20 cellular contexts compared by ENCODE assay signal in genomic region chr1:239434181-239434580, GRCh38. TPM values are rescaled to one million over a fixed set of nuclear protein-coding genes. Genes with fewer than 3 reads are reported as not detected.
A peak's percentile ranks its signal among the peaks of the same experiment; 100 is the strongest.
DNase-seq lines count a peak whose midpoint lies in the region; FAIRE-seq and TF ChIP-seq lines count a peak whose summit lies in the region.
"Had no signal": no experiment of that assay in that cellular context is flagged by ENCODE, and none has a peak within 500 bp of the region (broad histone marks: within the 10 kb centered on the region; RNA-seq: fewer than 3 reads in every experiment).

No MANE protein-coding gene starts in this region.

- H3K9ac ChIP-seq in rectal smooth muscle tissue (ENCODE audit: low read length): no peak overlapping the region
- H3K9ac ChIP-seq: BLaER1 treated with 17β-estradiol and CSF1 and Interleukin-3, amounts not matched to agents 10 nM and 100 nM; GM23248 had no signal

- CTCF ChIA-PET in RWPE1 (lab: Yijun Ruan, JAX): no interaction called here

- POLR2A ChIA-PET in RWPE1 (lab: Yijun Ruan, JAX; ENCODE audit: low non-redundant PET): no interaction called here

- no peaks in the 10 kb centered on the region for H3K9me3 ChIP-seq in esophagus squamous epithelium
- H3K9me3 ChIP-seq: BLaER1 treated with 17β-estradiol and CSF1 and Interleukin-3, amounts not matched to agents 10 nM and 100 nM had no signal

- peaks cover 5% of the 10 kb centered on the region for H3K4me1 ChIP-seq in rectal smooth muscle tissue (ENCODE audit: control insufficient read depth, insufficient read depth, low read length)
- peaks cover 0 to 9% (median 0%) of the 10 kb centered on the region in 3 donors for H3K4me1 ChIP-seq in esophagus squamous epithelium
- H3K4me1 ChIP-seq: BLaER1 treated with 17β-estradiol and CSF1 and Interleukin-3, amounts not matched to agents 10 nM and 100 nM had no signal

- DNase-seq in D721Med (ENCODE audit: insufficient read length, low spot score) (no peak), RWPE1 (ENCODE audit: low spot score) (peak; percentile 5), epithelial cell of esophagus (ENCODE audit: low read depth) (peak; percentile 74), esophagus squamous epithelium (lab: John Stamatoyannopoulos, UW) (no peak), ureter (ENCODE audit: low spot score) (no peak)
- no peak for DNase-seq in activated CD4-positive, alpha-beta T cell treated with anti-CD3 and anti-CD28 coated beads, Interleukin-2, amount 50 U/mL, for 4 hours
- DNase-seq: 8988T; CD4-positive, CD25-positive, alpha-beta regulatory T cell; CD8-positive, alpha-beta memory T cell; COR-L47; GM23248; HCEC 1CT had no signal

- H3K36me3 ChIP-seq in rectal smooth muscle tissue (ENCODE audit: control insufficient read depth, insufficient read depth, low read length) (no peaks in the 10 kb centered on the region), esophagus squamous epithelium (no peaks in the 10 kb centered on the region)
- H3K36me3 ChIP-seq: BLaER1 treated with 17β-estradiol and CSF1 and Interleukin-3, amounts not matched to agents 10 nM and 100 nM had no signal

- intact Hi-C loops in esophagus squamous epithelium (cut with DNase I): no loop called here

- TF ChIP-seq CTCF in D721Med (IDR thresholded peaks at IDR 0.05; ENCODE audit: insufficient read depth, missing control alignments) (no peak), RWPE1 (conservative IDR thresholded peaks at IDR 0.05; ENCODE audit: low read depth) (no peak), epithelial cell of esophagus (IDR thresholded peaks at IDR 0.05; ENCODE audit: insufficient read depth, low read depth, low read length, missing control alignments) (no peak), esophagus squamous epithelium (IDR thresholded peaks at IDR 0.05) (no peak)

- H3K27ac ChIP-seq in RWPE1: no peak overlapping the region
- peak overlapping the region; percentile 66 for H3K27ac ChIP-seq in rectal smooth muscle tissue (ENCODE audit: low read depth, low read length)
- H3K27ac ChIP-seq in esophagus squamous epithelium: no peak overlapping the region
- H3K27ac ChIP-seq: BLaER1 treated with 17β-estradiol and CSF1 and Interleukin-3, amounts not matched to agents 10 nM and 100 nM; GM23248 had no signal

- peak; percentile 81 for FAIRE-seq in D721Med (lab: Jason Lieb, UNC)
- FAIRE-seq: G401.6, GM12891, GM19239, H54 had no signal

- H3K27me3 ChIP-seq in rectal smooth muscle tissue (ENCODE audit: control insufficient read depth, insufficient read depth, low read length) (no peaks in the 10 kb centered on the region), esophagus squamous epithelium (no peaks in the 10 kb centered on the region)
- H3K27me3 ChIP-seq: BLaER1 treated with 17β-estradiol and CSF1 and Interleukin-3, amounts not matched to agents 10 nM and 100 nM had no signal

- H3K4me3 ChIP-seq in epithelial cell of esophagus (ENCODE audit: low read length) (no peak overlapping the region), rectal smooth muscle tissue (ENCODE audit: low read length) (no peak overlapping the region), esophagus squamous epithelium (no peak overlapping the region)
- H3K4me3 ChIP-seq: BLaER1 treated with 17β-estradiol and CSF1 and Interleukin-3, amounts not matched to agents 10 nM and 100 nM; GM23248 had no signal

- 24 to 46% methylated on average over 5 of the region's 5 CpGs for WGBS in esophagus squamous epithelium, 2 donors

- no peak for TF ChIP-seq POLR2A in esophagus squamous epithelium (IDR thresholded peaks at IDR 0.05)

RNA-seq across cellular contexts. Expression of gene CHRM3, which starts 47.8 kb away (rescaled TPM):
- total RNA-seq in esophagus squamous epithelium (10 to 100 TPM in 1 of 4 donors, 1 to 10 TPM in 3; 1.2 to 31.1 (median 2.5) TPM), ureter (0.49 TPM)
- total RNA-seq: A673, B cell, GM23248 had no signal

Comparison
In these comparisons a context has a peak if more than half of its experiments do, and no peak if none do; other contexts are left out.
1. DNase-seq: peak in RWPE1 (single experiment) and epithelial cell of esophagus (single experiment); none in D721Med (single experiment), esophagus squamous epithelium (single experiment), activated CD4-positive, alpha-beta T cell treated with anti-CD3 and anti-CD28 coated beads, Interleukin-2, amount 50 U/mL, for 4 hours (0 of 2) and ureter (single experiment).